Comparison of ENCODE assay signal across 9 cellular contexts in the genomic region with DNA sequence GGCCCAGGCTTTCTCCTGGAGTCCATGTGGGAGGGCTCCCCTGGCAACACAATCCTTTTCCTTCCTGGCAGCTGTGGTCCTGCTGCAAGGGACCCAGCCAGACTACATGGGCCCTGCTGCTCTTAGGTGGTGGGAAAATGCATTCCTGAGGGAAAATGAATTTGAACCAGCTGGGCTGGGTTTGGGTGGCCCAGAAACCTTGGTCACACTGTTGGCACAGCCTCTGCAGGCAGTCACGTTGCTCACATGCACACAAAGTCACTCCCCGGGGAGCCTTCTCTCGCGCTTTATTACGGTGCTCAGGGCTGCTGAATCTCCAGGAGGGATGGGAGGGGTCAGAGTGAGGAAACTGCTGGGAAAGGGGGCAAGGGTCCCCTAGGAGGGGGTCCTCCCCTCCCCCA. TPM values are rescaled to one million over a fixed set of nuclear protein-coding genes. Genes with fewer than 3 reads are reported as not detected.
DNase-seq lines count a peak whose midpoint lies in the region; ATAC-seq and TF ChIP-seq lines count a peak whose summit lies in the region.
"Had no signal": no experiment of that assay in that cellular context is flagged by ENCODE, and none has a peak within 500 bp of the region (broad histone marks: within the 10 kb centered on the region; RNA-seq: fewer than 3 reads in every experiment).

No MANE protein-coding gene starts in this region.

- TF ChIP-seq CTCF in heart right ventricle (IDR thresholded peaks at IDR 0.05) = no peak

- H3K27me3 ChIP-seq in heart right ventricle = no peaks in the 10 kb centered on the region
- H3K27me3 ChIP-seq in skeletal muscle tissue (ENCODE audit: control insufficient read depth in 3 of 3, insufficient read depth in 3 of 3, low read length in 3 of 3) = no peaks in the 10 kb centered on the region

- intact Hi-C loops in heart right ventricle (cut with DNase I) = loop anchor here in 1 of 10 donors (5.0 kb wide), 1 partner anchor 36 kb away; no protein-coding TSS in a partner anchor

- peak overlapping the region; percentile 94 to 96 for H3K27ac Mint-ChIP-seq in T-cell
- no peak overlapping the region for H3K27ac Mint-ChIP-seq in activated naive CD4-positive, alpha-beta T cell treated with anti-CD3 and anti-CD28 coated beads, Interleukin-2, amount 50 U/mL, for 72 hours

- peak; percentile 90 for DNase-seq in GM03348 (ENCODE audit: low spot score)
- no peak for DNase-seq in T-cell
- peak in 1 of 2 donors; percentile 51 for DNase-seq in heart right ventricle
- no peak for DNase-seq in activated naive CD4-positive, alpha-beta T cell treated with anti-CD3 and anti-CD28 coated beads, Interleukin-2, amount 50 U/mL, for 72 hours (ENCODE audit: low spot score in 2 of 2)
- DNase-seq in NCI-H510A (lab: John Stamatoyannopoulos, UW) = no peak
- DNase-seq in superior temporal gyrus (ENCODE audit: extremely low spot score) = no peak
- DNase-seq: dermis blood vessel endothelial cell had no signal

- peak overlapping the region in 1 of 3 donors; percentile 68 for H3K4me3 Mint-ChIP-seq in T-cell

- H3K4me1 ChIP-seq in heart right ventricle (peaks cover 31 to 99% (median 80%) of the 10 kb centered on the region in 9 donors), skeletal muscle tissue (ENCODE audit: control insufficient read depth in 3 of 3, insufficient read depth in 3 of 3, low read length in 3 of 3) (peaks cover 37 to 59% (median 55%) of the 10 kb centered on the region in 3 donors)

- no peaks in the 10 kb centered on the region for H3K27me3 Mint-ChIP-seq in T-cell

- peak overlapping the region in 1 of 3 donors; percentile 40 for H3K9ac ChIP-seq in skeletal muscle tissue (ENCODE audit: low read depth in 1 of 3, low read length in 3 of 3)

- H3K27ac ChIP-seq in heart right ventricle (peak overlapping the region in 9 of 10 donors; percentile 14 to 81 (median 66)), skeletal muscle tissue (ENCODE audit: low read depth, low read length) (peak overlapping the region; percentile 44)

- POLR2A ChIA-PET in T-cell (lab: Charles Lee) = interaction anchor here in 1 of 2 donors (0.6 kb wide), 1 partner anchor 13 kb away, joined by 3 read pairs; no protein-coding TSS in a partner anchor

- H3K4me1 Mint-ChIP-seq in T-cell = peaks cover 73 to 100% (median 89%) of the 10 kb centered on the region in 3 donors

- no peaks in the 10 kb centered on the region for H3K36me3 ChIP-seq in heart right ventricle
- no peaks in the 10 kb centered on the region for H3K36me3 ChIP-seq in skeletal muscle tissue (ENCODE audit: control insufficient read depth in 3 of 3, insufficient read depth in 3 of 3, low read length in 3 of 3)

- no peak for ATAC-seq in T-cell (replicated peaks in 1 of 4)
- ATAC-seq in heart right ventricle = peak; percentile 17 to 63 (median 46)
- no peak for ATAC-seq in HG02642 (IDR thresholded peaks at IDR 0.05; ENCODE audit: poor library complexity, unreplicated experiment)
- ATAC-seq in activated naive CD4-positive, alpha-beta T cell treated with anti-CD3 and anti-CD28 coated beads, Interleukin-2, amount 50 U/mL, for 72 hours = no peak

- CTCF ChIA-PET in T-cell (lab: Charles Lee) = interaction anchor here in 1 of 2 donors (1.6 kb wide), 1 partner anchor 17 kb away, joined by 5 read pairs; a partner anchor contains a TSS

- no peak overlapping the region for H3K4me3 ChIP-seq in heart right ventricle
- H3K4me3 ChIP-seq in skeletal muscle tissue (ENCODE audit: low read length in 3 of 3) = peak overlapping the region in 1 of 3 donors; percentile 7

- H3K9me3 ChIP-seq in heart right ventricle (no peaks in the 10 kb centered on the region), skeletal muscle tissue (ENCODE audit: control insufficient read depth in 3 of 3, low read length in 3 of 3) (no peaks in the 10 kb centered on the region)

- WGBS in heart right ventricle, 2 donors = 37 to 40% methylated on average over 5 of the region's 5 CpGs

- no peaks in the 10 kb centered on the region for H3K36me3 Mint-ChIP-seq in T-cell
- no peaks in the 10 kb centered on the region for H3K36me3 Mint-ChIP-seq in activated naive CD4-positive, alpha-beta T cell treated with anti-CD3 and anti-CD28 coated beads, Interleukin-2, amount 50 U/mL, for 72 hours

- no peaks in the 10 kb centered on the region for H3K9me3 Mint-ChIP-seq in T-cell
- H3K9me3 Mint-ChIP-seq in activated naive CD4-positive, alpha-beta T cell treated with anti-CD3 and anti-CD28 coated beads, Interleukin-2, amount 50 U/mL, for 72 hours = no peaks in the 10 kb centered on the region

RNA-seq across cellular contexts. Expression of a gene that starts 17.2 kb away (rescaled TPM):
- total RNA-seq in T-cell (10 to 100 TPM; 12.4 to 58.2 (median 27.3) TPM), heart right ventricle (10 to 100 TPM; 11.2 to 25.5 (median 16.2) TPM), skeletal muscle tissue (16.7 TPM)
- polyA plus RNA-seq in heart right ventricle = 1 to 10 TPM; 5.0 to 9.4 TPM
- total RNA-seq in activated naive CD4-positive, alpha-beta T cell treated with anti-CD3 and anti-CD28 coated beads, Interleukin-2, amount 50 U/mL, for 72 hours = 1 to 10 TPM in 1 of 2 donors, under 1 TPM in 1; 0.66 to 1.1 TPM

Comparison
In these comparisons a context has a peak if more than half of its experiments do, and no peak if none do; other contexts are left out.
1. ATAC-seq: peak in heart right ventricle (8 of 8); none in T-cell (0 of 4), HG02642 (single experiment) and activated naive CD4-positive, alpha-beta T cell treated with anti-CD3 and anti-CD28 coated beads, Interleukin-2, amount 50 U/mL, for 72 hours (0 of 2).
2. H3K27ac Mint-ChIP-seq: peak in T-cell (2 of 2); none in activated naive CD4-positive, alpha-beta T cell treated with anti-CD3 and anti-CD28 coated beads, Interleukin-2, amount 50 U/mL, for 72 hours (0 of 2).